In the genomic region with DNA sequence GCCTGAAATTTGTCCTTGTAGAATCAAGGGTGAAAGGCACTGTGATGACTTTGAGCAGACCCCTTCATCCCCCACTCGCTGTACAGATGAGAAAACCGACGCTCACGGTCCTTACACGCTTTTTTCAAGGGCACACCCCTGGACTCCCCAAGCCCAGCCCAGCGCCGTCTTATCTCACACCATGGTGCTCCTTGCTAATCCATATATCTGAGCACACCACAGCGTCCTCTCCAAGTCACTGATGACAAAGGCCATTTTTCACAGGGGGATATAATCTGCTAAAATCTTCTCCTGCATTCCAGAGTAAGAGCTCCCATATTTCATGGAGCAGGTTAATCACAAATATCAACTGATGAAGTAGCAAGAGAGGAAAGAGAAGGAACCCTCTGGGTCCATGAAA, we compare ENCODE assay signal across 25 cellular contexts.
A peak's percentile ranks its signal among the peaks of the same experiment; 100 is the strongest.
DNase-seq lines count a peak whose midpoint lies in the region; ATAC-seq, FAIRE-seq and TF ChIP-seq lines count a peak whose summit lies in the region.
"Had no signal": no experiment of that assay in that cellular context is flagged by ENCODE, and none has a peak within 500 bp of the region (broad histone marks: within the 10 kb centered on the region; RNA-seq: fewer than 3 reads in every experiment).

No MANE protein-coding gene starts in this region.

- no peak for ATAC-seq in natural killer cell treated with Interleukin-12 subunit alpha and Interleukin-12 subunit beta and Interleukin-15 and Interleukin-18, amount 100 ng/mL, for 72 hours
- no peak for ATAC-seq in natural killer cell
- ATAC-seq in right lobe of liver = no peak
- no peak for ATAC-seq in activated CD8-positive, alpha-beta T cell treated with anti-CD3 and anti-CD28 coated beads for 36 hours
- ATAC-seq: A549, GM12878, HCT116 had no signal

- H3K23ac ChIP-seq in H1 (ENCODE audit: insufficient read length) = no peak overlapping the region

- H3K79me1 ChIP-seq in H1 (ENCODE audit: low read depth, low read length) = no peaks in the 10 kb centered on the region

- 89% methylated on average over 8 of the region's 8 CpGs; no CpG with 5 or more reads in 1 of the 2 experiments for WGBS in H1 (ENCODE audit: extremely low coverage in 1 of 2, insufficient coverage in 1 of 2, insufficient read length in 1 of 2, insufficient replicate concordance in 2 of 2, low coverage in 1 of 2, low lambda C conversion rate in 2 of 2, missing lambda C conversion rate in 1 of 2), 2 experiments
- WGBS in right lobe of liver (ENCODE audit: insufficient coverage, low coverage, low lambda C conversion rate, missing lambda C conversion rate) = 69% methylated on average over 8 of the region's 8 CpGs

- H3K27me3 ChIP-seq in H1 (replicated peaks in 1 of 4; ENCODE audit: control insufficient read depth in 3 of 4, extremely low read depth in 1 of 4, insufficient read depth in 3 of 4, low read length in 3 of 4) (no peaks in the 10 kb centered on the region), right lobe of liver (no peaks in the 10 kb centered on the region)
- H3K27me3 ChIP-seq: BE2C had no signal

- no peaks in the 10 kb centered on the region for H3K9me3 Mint-ChIP-seq in natural killer cell treated with Interleukin-12 subunit alpha and Interleukin-12 subunit beta and Interleukin-15 and Interleukin-18, amount 100 ng/mL, for 72 hours
- H3K9me3 Mint-ChIP-seq in natural killer cell (no peaks in the 10 kb centered on the region), progenitor cell of endocrine pancreas (ENCODE audit: low read depth) (peaks cover 18% of the 10 kb centered on the region)
- H3K9me3 Mint-ChIP-seq in activated CD8-positive, alpha-beta T cell treated with anti-CD3 and anti-CD28 coated beads for 36 hours = no peaks in the 10 kb centered on the region
- H3K9me3 Mint-ChIP-seq: CD4-positive, alpha-beta T cell had no signal

- H2BK12ac ChIP-seq in H1 (ENCODE audit: low read depth, low read length) = no peak overlapping the region

- 0 out of 2 replicates have a peak, but pooled peaks cover 2% of the 10 kb centered on the region for H3K23me2 ChIP-seq in H1 (ENCODE audit: low read depth, low read length)

- POLR2A ChIA-PET in H1 (lab: Charles Lee; ENCODE audit: partially characterized antibody) = no interaction called here
- POLR2A ChIA-PET in activated CD8-positive, alpha-beta T cell treated with anti-CD3 and anti-CD28 coated beads for 36 hours (lab: Charles Lee) = interaction anchor here (1.0 kb wide), 1 partner anchor 13 kb away, joined by 3 read pairs; no protein-coding TSS in a partner anchor

- no peak overlapping the region for H4K91ac ChIP-seq in H1 (replicated peaks; ENCODE audit: insufficient read length, low read length)

- H3K27ac Mint-ChIP-seq in natural killer cell treated with Interleukin-12 subunit alpha and Interleukin-12 subunit beta and Interleukin-15 and Interleukin-18, amount 100 ng/mL, for 72 hours = no peak overlapping the region
- H3K27ac Mint-ChIP-seq in natural killer cell (no peak overlapping the region), progenitor cell of endocrine pancreas (peak overlapping the region; percentile 27)
- no peak overlapping the region for H3K27ac Mint-ChIP-seq in activated CD8-positive, alpha-beta T cell treated with anti-CD3 and anti-CD28 coated beads for 36 hours
- H3K27ac Mint-ChIP-seq: CD4-positive, alpha-beta T cell; CD8-positive, alpha-beta memory T cell; H9 had no signal

- H3K4me1 ChIP-seq in H1 (replicated peaks in 1 of 4; ENCODE audit: control insufficient read depth in 3 of 4, insufficient read depth in 4 of 4, low read length in 3 of 4) (peaks cover 2 to 12% (median 5%) of the 10 kb centered on the region in 4 experiments; a peak in 5 of 7 replicates), right lobe of liver (no peaks in the 10 kb centered on the region)
- H3K4me1 ChIP-seq: BE2C had no signal

- H2BK5ac ChIP-seq in H1 (ENCODE audit: low read depth, low read length) = no peak overlapping the region

- CTCF ChIA-PET in H1 (lab: Charles Lee; ENCODE audit: partially characterized antibody) = interaction anchor here (1.1 kb wide), 1 partner anchor 43 kb away, joined by 4 read pairs; no protein-coding TSS in a partner anchor
- CTCF ChIA-PET in activated CD8-positive, alpha-beta T cell treated with anti-CD3 and anti-CD28 coated beads for 36 hours (lab: Charles Lee) = no interaction called here

- TF ChIP-seq POLR2A in H1 (IDR thresholded peaks at IDR 0.05; ENCODE audit: control extremely low read depth in 1 of 2, low read depth in 2 of 2, low read length in 2 of 2) = no peak
- TF ChIP-seq POLR2A in right lobe of liver (IDR thresholded peaks at IDR 0.05) = no peak

- no peak overlapping the region for H3K56ac ChIP-seq in H1 (replicated peaks; ENCODE audit: insufficient read length, low read depth, low read length)

- H3K36me3 ChIP-seq in H1 (ENCODE audit: control insufficient read depth in 2 of 4, insufficient read depth in 4 of 4, low read length in 3 of 4) (no peaks in the 10 kb centered on the region), right lobe of liver (no peaks in the 10 kb centered on the region)
- H3K36me3 ChIP-seq: BE2C; BLaER1 treated with 17β-estradiol and CSF1 and Interleukin-3, amounts not matched to agents 10 nM and 100 nM had no signal

- H3K36me3 Mint-ChIP-seq in natural killer cell treated with Interleukin-12 subunit alpha and Interleukin-12 subunit beta and Interleukin-15 and Interleukin-18, amount 100 ng/mL, for 72 hours = no peaks in the 10 kb centered on the region
- H3K36me3 Mint-ChIP-seq in natural killer cell (no peaks in the 10 kb centered on the region), progenitor cell of endocrine pancreas (ENCODE audit: insufficient read depth) (no peaks in the 10 kb centered on the region)
- H3K36me3 Mint-ChIP-seq in activated CD8-positive, alpha-beta T cell treated with anti-CD3 and anti-CD28 coated beads for 36 hours (ENCODE audit: low read depth) = no peaks in the 10 kb centered on the region
- H3K36me3 Mint-ChIP-seq: CD14-positive monocyte; CD8-positive, alpha-beta memory T cell had no signal

- H3K4me3 Mint-ChIP-seq in natural killer cell treated with Interleukin-12 subunit alpha and Interleukin-12 subunit beta and Interleukin-15 and Interleukin-18, amount 100 ng/mL, for 72 hours = no peak overlapping the region
- H3K4me3 Mint-ChIP-seq in natural killer cell = no peak overlapping the region
- no peak overlapping the region for H3K4me3 Mint-ChIP-seq in progenitor cell of endocrine pancreas (ENCODE audit: low read depth)
- no peak overlapping the region for H3K4me3 Mint-ChIP-seq in activated CD8-positive, alpha-beta T cell treated with anti-CD3 and anti-CD28 coated beads for 36 hours
- H3K4me3 Mint-ChIP-seq: CD14-positive monocyte, H9 had no signal

- H3K27me3 Mint-ChIP-seq in natural killer cell treated with Interleukin-12 subunit alpha and Interleukin-12 subunit beta and Interleukin-15 and Interleukin-18, amount 100 ng/mL, for 72 hours = peaks cover 30 to 35% of the 10 kb centered on the region in 2 donors
- H3K27me3 Mint-ChIP-seq in natural killer cell (ENCODE audit: low read depth in 2 of 2) (peaks cover 20 to 37% of the 10 kb centered on the region in 2 donors), progenitor cell of endocrine pancreas (peaks cover 20% of the 10 kb centered on the region)
- no peaks in the 10 kb centered on the region for H3K27me3 Mint-ChIP-seq in activated CD8-positive, alpha-beta T cell treated with anti-CD3 and anti-CD28 coated beads for 36 hours
- H3K27me3 Mint-ChIP-seq: CD4-positive, alpha-beta T cell had no signal

- TF ChIP-seq CTCF in natural killer cell (IDR thresholded peaks at IDR 0.05) (no peak), H1 (IDR thresholded peaks at IDR 0.05; ENCODE audit: control extremely low read depth in 1 of 3, insufficient read depth in 1 of 3, low read depth in 1 of 3, low read length in 3 of 3) (no peak), progenitor cell of endocrine pancreas (IDR thresholded peaks at IDR 0.05; ENCODE audit: unreplicated experiment) (no peak), right lobe of liver (IDR thresholded peaks at IDR 0.05) (no peak)
- no peak for TF ChIP-seq CTCF in activated CD8-positive, alpha-beta T cell treated with anti-CD3 and anti-CD28 coated beads for 36 hours (IDR thresholded peaks at IDR 0.05)

- peak; percentile 13 for FAIRE-seq in H1 (lab: Jason Lieb, UNC)
- FAIRE-seq: A549, D721Med, GM12878 had no signal

- TF ChIP-seq EP300 in H1 (IDR thresholded peaks at IDR 0.05; ENCODE audit: borderline replicate concordance in 1 of 2, low read depth in 2 of 2, low read length in 2 of 2) = no peak

- no peaks in the 10 kb centered on the region for H3K9me3 ChIP-seq in H1 (ENCODE audit: insufficient read depth in 2 of 2, low read depth in 1 of 2, low read length in 1 of 2)
- peaks cover 0 to 6% (median 0%) of the 10 kb centered on the region in 4 donors for H3K9me3 ChIP-seq in right lobe of liver
- H3K9me3 ChIP-seq: BE2C had no signal

- no peak overlapping the region for H3K27ac ChIP-seq in H1 (ENCODE audit: low read depth, low read length)
- H3K27ac ChIP-seq in right lobe of liver = no peak overlapping the region
- H3K27ac ChIP-seq: A549; BLaER1 treated with 17β-estradiol and CSF1 and Interleukin-3, amounts not matched to agents 10 nM and 100 nM; GM23248 had no signal

- intact Hi-C loops in natural killer cell (cut with micrococcal nuclease) (no loop called here), right lobe of liver (cut with DNase I) (no loop called here)
- intact Hi-C loops in activated CD8-positive, alpha-beta T cell treated with anti-CD3 and anti-CD28 coated beads for 36 hours (cut with micrococcal nuclease) = loop anchor here (10.0 kb wide), 1 partner anchor 563 kb away; no protein-coding TSS in a partner anchor

- DNase-seq in natural killer cell treated with Interleukin-12 subunit alpha and Interleukin-12 subunit beta and Interleukin-15 and Interleukin-18, amount 100 ng/mL, for 72 hours (ENCODE audit: low spot score) = peak; percentile 22
- DNase-seq in natural killer cell (no peak), H1 (ENCODE audit: low read depth in 1 of 2, low spot score in 2 of 2) (no peak), progenitor cell of endocrine pancreas (ENCODE audit: low spot score, unreplicated experiment) (no peak), right lobe of liver (no peak), NCI-H2171 treated with DMSO at 0.1 percent for 48 hours (lab: John Stamatoyannopoulos, UW) (no peak)
- DNase-seq in activated CD8-positive, alpha-beta T cell treated with anti-CD3 and anti-CD28 coated beads for 36 hours = no peak
- DNase-seq: 8988T; ACHN; AML-193; BE2C; CD4-positive, alpha-beta T cell; CD8-positive, alpha-beta memory T cell; DMS 273 treated with DMSO at 0.1 percent for 48 hours; DMS79; EL; GDM1; GM23248; H9 had no signal

- no peak overlapping the region for H2BK120ac ChIP-seq in H1 (replicated peaks; ENCODE audit: low read depth, low read length)

- H3K14ac ChIP-seq in H1 (ENCODE audit: insufficient read length) = no peak overlapping the region

- H3K4me3 ChIP-seq in H1 (ENCODE audit: extremely low read depth in 1 of 4, insufficient read depth in 2 of 4, low read depth in 3 of 4, low read length in 4 of 4) (no peak overlapping the region), right lobe of liver (no peak overlapping the region)
- H3K4me3 ChIP-seq: A549; BLaER1 treated with 17β-estradiol and CSF1 and Interleukin-3, amounts not matched to agents 10 nM and 100 nM; GM12878; GM23248 had no signal

- no peak overlapping the region for H3K9ac ChIP-seq in H1 (replicated peaks in 1 of 4; ENCODE audit: extremely low read depth in 1 of 4, low read depth in 3 of 4, low read length in 3 of 4)
- H3K9ac ChIP-seq: BLaER1 treated with 17β-estradiol and CSF1 and Interleukin-3, amounts not matched to agents 10 nM and 100 nM; GM23248 had no signal

- H3K18ac ChIP-seq in H1 (ENCODE audit: extremely low read depth, low read length) = no peak overlapping the region; the same call in 1 of the 2 replicates

- H3K4ac ChIP-seq in H1 (replicated peaks; ENCODE audit: insufficient read length, low read depth, low read length) = no peak overlapping the region

- peaks cover 7% of the 10 kb centered on the region in 2 donors for H3K4me1 Mint-ChIP-seq in natural killer cell treated with Interleukin-12 subunit alpha and Interleukin-12 subunit beta and Interleukin-15 and Interleukin-18, amount 100 ng/mL, for 72 hours (ENCODE audit: low read depth in 2 of 2)
- H3K4me1 Mint-ChIP-seq in natural killer cell = peaks cover 9 to 12% of the 10 kb centered on the region in 2 donors
- H3K4me1 Mint-ChIP-seq in progenitor cell of endocrine pancreas (ENCODE audit: low read depth) = peaks cover 15% of the 10 kb centered on the region
- peaks cover 31% of the 10 kb centered on the region for H3K4me1 Mint-ChIP-seq in activated CD8-positive, alpha-beta T cell treated with anti-CD3 and anti-CD28 coated beads for 36 hours (ENCODE audit: low read depth)

- H4K8ac ChIP-seq in H1 (ENCODE audit: extremely low read depth, insufficient read depth, low read length) = no peak overlapping the region

- H2BK20ac ChIP-seq in H1 (ENCODE audit: low read length) = no peak overlapping the region

- no peak for TF ChIP-seq RAD21 in H1 (IDR thresholded peaks at IDR 0.05 in 1 of 2, conservative IDR thresholded peaks at IDR 0.05 in 1 of 2; ENCODE audit: low read depth in 2 of 2, low read length in 2 of 2)

- H3K79me2 ChIP-seq in H1 (ENCODE audit: control insufficient read depth in 1 of 2, insufficient read depth in 2 of 2, low read length in 2 of 2) = no peaks in the 10 kb centered on the region

- H4K5ac ChIP-seq in H1 (ENCODE audit: insufficient read length, low read depth, low read length) = no peak overlapping the region

- H2AK5ac ChIP-seq in H1 (ENCODE audit: low read depth, low read length) = no peak overlapping the region

- H2AFZ ChIP-seq in H1 (ENCODE audit: low read length) = no peak overlapping the region
- H2AFZ ChIP-seq: GM23248 had no signal

- H2BK15ac ChIP-seq in H1 (ENCODE audit: low read length) = no peak overlapping the region

- no peak overlapping the region for H3K4me2 ChIP-seq in H1 (ENCODE audit: insufficient read depth in 1 of 2, low read depth in 2 of 2, low read length in 2 of 2)
- H3K4me2 ChIP-seq: A549; BLaER1 treated with 17β-estradiol and CSF1 and Interleukin-3, amounts not matched to agents 10 nM and 100 nM had no signal

- H4K20me1 ChIP-seq in H1 (replicated peaks in 1 of 2; ENCODE audit: control insufficient read depth in 1 of 2, insufficient read depth in 2 of 2, low read length in 2 of 2) = no peaks in the 10 kb centered on the region
- H4K20me1 ChIP-seq: BLaER1 treated with 17β-estradiol and CSF1 and Interleukin-3, amounts not matched to agents 10 nM and 100 nM had no signal
